8 cellular contexts compared by ENCODE assay signal in genomic region chr19:6590458-6591319, GRCh38. TPM values are rescaled to one million over a fixed set of nuclear protein-coding genes. Genes with fewer than 3 reads are reported as not detected.
DNase-seq lines count a peak whose midpoint lies in the region; ATAC-seq, FAIRE-seq and TF ChIP-seq lines count a peak whose summit lies in the region.

CD70 (minus strand) TSS chr19:6591150; CDS start chr19:6591002, 148 bp downstream.

- peaks cover 65% of the 10 kb centered on the region for H3K4me1 Mint-ChIP-seq in activated naive CD4-positive, alpha-beta T cell treated with anti-CD3 and anti-CD28 coated beads, Interleukin-2, amount 50 U/mL, for 24 hours

- no peak for DNase-seq in GM18507 (ENCODE audit: extremely low spot score, insufficient read length, low read depth)
- no peak for DNase-seq in PC-3
- peak; percentile 29 to 92 for DNase-seq in lower leg skin (ENCODE audit: low spot score in 2 of 2)
- DNase-seq in upper lobe of left lung: peak in 1 of 2 donors; percentile 83
- DNase-seq in NCI-H1092 (lab: John Stamatoyannopoulos, UW): no peak
- no peak for DNase-seq in caudate nucleus (lab: John Stamatoyannopoulos, UW)

- intact Hi-C loops in PC-3 (cut with micrococcal nuclease): no loop called here
- intact Hi-C loops in lower leg skin (cut with DNase I; ENCODE audit: low total_unique reads): no loop called here

- H3K9ac ChIP-seq in PC-3 (ENCODE audit: low read length): no peak within 1 kb of the TSS

- peak within 1 kb of the TSS; percentile 40 for H3K4me3 ChIP-seq in PC-3 (ENCODE audit: low read length)
- no peak within 1 kb of the TSS for H3K4me3 ChIP-seq in lower leg skin (ENCODE audit: low read depth, poor library complexity, severe bottlenecking)
- peak within 1 kb of the TSS in 3 of 4 donors; percentile 10 to 24 (median 11) for H3K4me3 ChIP-seq in upper lobe of left lung

- TF ChIP-seq CTCF in PC-3 (conservative IDR thresholded peaks at IDR 0.05; ENCODE audit: low read depth, low read length) (no peak), lower leg skin (IDR thresholded peaks at IDR 0.05) (no peak), upper lobe of left lung (IDR thresholded peaks at IDR 0.05) (no peak)

- no peaks in the 10 kb centered on the region for H3K36me3 Mint-ChIP-seq in activated naive CD4-positive, alpha-beta T cell treated with anti-CD3 and anti-CD28 coated beads, Interleukin-2, amount 50 U/mL, for 24 hours

- BruUV-seq in PC-3 (replicated peaks; lab: Mats Ljungman, UMichigan): no TSS peak

- no peak for TF ChIP-seq POLR2A in lower leg skin (IDR thresholded peaks at IDR 0.05)
- TF ChIP-seq POLR2A in upper lobe of left lung (IDR thresholded peaks at IDR 0.05): no peak

- H4K20me1 ChIP-seq in PC-3 (ENCODE audit: low read length): no peaks in the 10 kb centered on the region

- H3K27ac Mint-ChIP-seq in activated naive CD4-positive, alpha-beta T cell treated with anti-CD3 and anti-CD28 coated beads, Interleukin-2, amount 50 U/mL, for 24 hours: no peak within 1 kb of the TSS

- H3K36me3 ChIP-seq in PC-3 (ENCODE audit: low read depth, low read length): no peaks in the 10 kb centered on the region
- H3K36me3 ChIP-seq in upper lobe of left lung: no peaks in the 10 kb centered on the region

- H3K9me2 ChIP-seq in PC-3 (replicated peaks; ENCODE audit: low read length): no peaks in the 10 kb centered on the region

- no peaks in the 10 kb centered on the region for H3K9me3 Mint-ChIP-seq in activated naive CD4-positive, alpha-beta T cell treated with anti-CD3 and anti-CD28 coated beads, Interleukin-2, amount 50 U/mL, for 24 hours

- POLR2A ChIA-PET in PC-3 (lab: Charles Lee; ENCODE audit: unreplicated experiment): no interaction called here

- CTCF ChIA-PET in PC-3 (lab: Charles Lee): no interaction called here

- H3K4me1 ChIP-seq in PC-3 (ENCODE audit: insufficient read depth, low read length) (peaks cover 3% of the 10 kb centered on the region; the same call in 1 of the 2 replicates), upper lobe of left lung (peaks cover 12 to 31% (median 23%) of the 10 kb centered on the region in 4 donors)

- no peak for TF ChIP-seq EP300 in upper lobe of left lung (IDR thresholded peaks at IDR 0.05)

- 0 to 1% methylated on average over 41 to 43 of the region's 49 CpGs for WGBS in lower leg skin, 2 donors
- 1 to 2% methylated on average over 35 to 42 of the region's 49 CpGs for WGBS in upper lobe of left lung, 2 donors

- H2AFZ ChIP-seq in PC-3 (ENCODE audit: low read length): peak within 1 kb of the TSS; percentile 32

- H3K4me2 ChIP-seq in PC-3 (ENCODE audit: low read length): peak within 1 kb of the TSS; percentile 58

- peak; percentile 97 for FAIRE-seq in GM18507 (lab: Jason Lieb, UNC)

- no peaks in the 10 kb centered on the region for H3K79me2 ChIP-seq in PC-3 (ENCODE audit: low read length)

- H3K27me3 ChIP-seq in PC-3 (ENCODE audit: low read length): peaks cover 74% of the 10 kb centered on the region
- H3K27me3 ChIP-seq in upper lobe of left lung: peaks cover 0 to 23% (median 11%) of the 10 kb centered on the region in 4 donors

- ATAC-seq in HG02759 (IDR thresholded peaks at IDR 0.05; ENCODE audit: unreplicated experiment): peak; percentile 48
- ATAC-seq in PC-3: peak; percentile 67
- peak; percentile 17 to 87 for ATAC-seq in upper lobe of left lung (ENCODE audit: low FRiP score in 2 of 2)

- H3F3A ChIP-seq in PC-3 (ENCODE audit: low read length, unreplicated experiment): no peaks in the 10 kb centered on the region

- no peak within 1 kb of the TSS for H3K27ac ChIP-seq in PC-3 (ENCODE audit: low read length)
- no peak within 1 kb of the TSS for H3K27ac ChIP-seq in upper lobe of left lung
- no peak within 1 kb of the TSS for H3K27ac ChIP-seq in caudate nucleus (ENCODE audit: low read depth, low read length)

- no peaks in the 10 kb centered on the region for H3K9me3 ChIP-seq in PC-3 (ENCODE audit: low read length)
- no peaks in the 10 kb centered on the region for H3K9me3 ChIP-seq in upper lobe of left lung

- H3K4me3 Mint-ChIP-seq in activated naive CD4-positive, alpha-beta T cell treated with anti-CD3 and anti-CD28 coated beads, Interleukin-2, amount 50 U/mL, for 24 hours: peak within 1 kb of the TSS; percentile 80

- peaks cover 51% of the 10 kb centered on the region for H3K27me3 Mint-ChIP-seq in activated naive CD4-positive, alpha-beta T cell treated with anti-CD3 and anti-CD28 coated beads, Interleukin-2, amount 50 U/mL, for 24 hours

RNA-seq across cellular contexts. Expression of gene CD70, which starts in this region (rescaled TPM):
- total RNA-seq in PC-3 (2014; rRNA removed) (2.3 and 2.6 TPM in 2 replicates), lower leg skin (not detected), upper lobe of left lung (1 to 10 TPM in 1 of 6 donors, under 1 TPM in 1, not detected in 4; 0.31 to 1.3 TPM)

Comparison
In these comparisons a context has a peak if more than half of its experiments do, and no peak if none do; other contexts are left out.
1. Peak in DNase-seq in lower leg skin; RNA of the gene not detected or under 1 TPM.